In genomic region chr5:142910128-142910527, GRCh38 we compare ENCODE assay signal across 8 cellular contexts.
"Had no signal": no experiment of that assay in that cellular context is flagged by ENCODE, and none has a peak within 500 bp of the region (broad histone marks: within the 10 kb centered on the region; RNA-seq: fewer than 3 reads in every experiment).

No MANE protein-coding gene starts in this region.

- H3K27ac ChIP-seq: GM23248, HL-60 had no signal

- DNase-seq: GM23248, GOT3, H7, HFFc6 had no signal

- H3K4me3 ChIP-seq: GM23248, HAP-1 had no signal

- H3K36me3 ChIP-seq: HAP-1 had no signal

- ATAC-seq: HCT116, HepG2 had no signal

- H3K9me3 ChIP-seq: HAP-1 had no signal
